Comparison of ENCODE assay signal across 17 cellular contexts in genomic region chr10:46250481-46250880, GRCh38. TPM values are rescaled to one million over a fixed set of nuclear protein-coding genes. Genes with fewer than 3 reads are reported as not detected.
DNase-seq lines count a peak whose midpoint lies in the region; TF ChIP-seq lines count a peak whose summit lies in the region.
"Had no signal": no experiment of that assay in that cellular context is flagged by ENCODE, and none has a peak within 500 bp of the region (broad histone marks: within the 10 kb centered on the region; RNA-seq: fewer than 3 reads in every experiment).

No MANE protein-coding gene starts in this region.

- TF ChIP-seq EP300 in esophagus muscularis mucosa (IDR thresholded peaks at IDR 0.05): no peak

- H3K9me3 ChIP-seq in HEK293 (ENCODE audit: control insufficient read depth, insufficient read depth, low read depth, low read length): no peaks in the 10 kb centered on the region
- no peaks in the 10 kb centered on the region for H3K9me3 ChIP-seq in esophagus muscularis mucosa
- H3K9me3 ChIP-seq: BLaER1 treated with 17β-estradiol and CSF1 and Interleukin-3, amounts not matched to agents 10 nM and 100 nM; HAP-1 had no signal

- POLR2A ChIA-PET in HEK293 (lab: Yijun Ruan, JAX): no interaction called here

- H3K27ac Mint-ChIP-seq in progenitor cell of endocrine pancreas: no peak overlapping the region
- H3K27ac Mint-ChIP-seq: HFFc6 had no signal

- H3K4me3 ChIP-seq in HEK293 (ENCODE audit: low read depth, low read length) (no peak overlapping the region), esophagus muscularis mucosa (no peak overlapping the region), foreskin fibroblast (ENCODE audit: low read depth in 1 of 2, low read length in 2 of 2) (no peak overlapping the region)
- H3K4me3 ChIP-seq: BLaER1 treated with 17β-estradiol and CSF1 and Interleukin-3, amounts not matched to agents 10 nM and 100 nM; HAP-1 had no signal

- H3K4me1 Mint-ChIP-seq in progenitor cell of endocrine pancreas (ENCODE audit: low read depth): peaks cover 1% of the 10 kb centered on the region

- CTCF ChIA-PET in HEK293 (lab: Yijun Ruan, JAX): no interaction called here

- H3K27ac ChIP-seq in HEK293 (ENCODE audit: extremely low read depth, low read depth, low read length) (no peak overlapping the region), esophagus muscularis mucosa (replicated peaks in 1 of 4) (no peak overlapping the region)
- H3K27ac ChIP-seq: BLaER1 treated with 17β-estradiol and CSF1 and Interleukin-3, amounts not matched to agents 10 nM and 100 nM had no signal

- WGBS in esophagus muscularis mucosa: 80% methylated on average over 5 of the region's 5 CpGs

- no peak for TF ChIP-seq POLR2A in esophagus muscularis mucosa (IDR thresholded peaks at IDR 0.05; ENCODE audit: low read depth)

- H3K4me3 Mint-ChIP-seq in progenitor cell of endocrine pancreas (ENCODE audit: low read depth): no peak overlapping the region
- H3K4me3 Mint-ChIP-seq: CD4-positive, CD25-positive, alpha-beta regulatory T cell; HFFc6 had no signal

- no peaks in the 10 kb centered on the region for H3K4me1 ChIP-seq in HEK293 (ENCODE audit: control insufficient read depth, insufficient read depth, low read length)
- peaks cover 0 to under 1% (median 0%) of the 10 kb centered on the region in 4 donors for H3K4me1 ChIP-seq in esophagus muscularis mucosa
- H3K4me1 ChIP-seq: BLaER1 treated with 17β-estradiol and CSF1 and Interleukin-3, amounts not matched to agents 10 nM and 100 nM; HAP-1 had no signal

- no peaks in the 10 kb centered on the region for H3K9me3 Mint-ChIP-seq in progenitor cell of endocrine pancreas (ENCODE audit: low read depth)
- H3K9me3 Mint-ChIP-seq: CD4-positive, CD25-positive, alpha-beta regulatory T cell; HFFc6 had no signal

- no peaks in the 10 kb centered on the region for H3K27me3 ChIP-seq in esophagus muscularis mucosa
- H3K27me3 ChIP-seq: BLaER1 treated with 17β-estradiol and CSF1 and Interleukin-3, amounts not matched to agents 10 nM and 100 nM had no signal

- intact Hi-C loops in esophagus muscularis mucosa (cut with DNase I): no loop called here

- DNase-seq in activated CD8-positive, alpha-beta memory T cell treated with anti-CD3 and anti-CD28 coated beads, Interleukin-2, amount 50 U/mL, for 48 hours: peak; percentile 38
- DNase-seq in activated CD8-positive, alpha-beta memory T cell treated with anti-CD3 and anti-CD28 coated beads, Interleukin-2, amount 50 U/mL, for 4 hours: no peak
- peak; percentile 42 for DNase-seq in esophagus muscularis mucosa (ENCODE audit: extremely low spot score)
- peak; percentile 3 for DNase-seq in progenitor cell of endocrine pancreas (ENCODE audit: low spot score, unreplicated experiment)
- no peak for DNase-seq in foreskin fibroblast
- DNase-seq in COLO668 (lab: John Stamatoyannopoulos, UW; ENCODE audit: unreplicated experiment): no peak
- DNase-seq: 8988T; AML-193; CD4-positive, CD25-positive, alpha-beta regulatory T cell; DMS 273 treated with DMSO at 0.1 percent for 48 hours; HFFc6 had no signal

- TF ChIP-seq CTCF in HEK293 (tag by site-specific recombination; IDR thresholded peaks at IDR 0.05) (no peak), esophagus muscularis mucosa (IDR thresholded peaks at IDR 0.05) (no peak), progenitor cell of endocrine pancreas (IDR thresholded peaks at IDR 0.05; ENCODE audit: unreplicated experiment) (no peak), foreskin fibroblast (IDR thresholded peaks at IDR 0.05; ENCODE audit: low read depth, low read length) (no peak)

- H3K36me3 Mint-ChIP-seq in progenitor cell of endocrine pancreas (ENCODE audit: insufficient read depth): no peaks in the 10 kb centered on the region

- H3K36me3 ChIP-seq in HEK293 (ENCODE audit: control insufficient read depth in 2 of 2, insufficient read depth in 1 of 2, low read length in 2 of 2) (no peaks in the 10 kb centered on the region), esophagus muscularis mucosa (no peaks in the 10 kb centered on the region)
- H3K36me3 ChIP-seq: HAP-1 had no signal

- peaks cover 11% of the 10 kb centered on the region for H3K27me3 Mint-ChIP-seq in progenitor cell of endocrine pancreas
- H3K27me3 Mint-ChIP-seq: CD4-positive, CD25-positive, alpha-beta regulatory T cell had no signal

TF ChIP-seq in HEK293, 187 proteins besides CTCF, POLR2A, EP300 and RAD21:
- TF ChIP-seq ZNF132 (tag by site-specific recombination; IDR thresholded peaks at IDR 0.05; ENCODE audit: borderline replicate concordance) (no peak), ATF2 (tag by site-specific recombination; IDR thresholded peaks at IDR 0.05; ENCODE audit: low read depth) (peak; percentile 65), ZFHX2 (tag by site-specific recombination; conservative IDR thresholded peaks at IDR 0.05) (peak; percentile 40; the same call in 1 of the 2 replicates), ZNF335 (tag by site-specific recombination; conservative IDR thresholded peaks at IDR 0.05) (0 out of 2 replicates have a peak, but pooled peaks have one; percentile 12), EGR2 (tag by site-specific recombination; IDR thresholded peaks at IDR 0.05; ENCODE audit: low read depth) (peak; percentile 83)

RNA-seq across cellular contexts. Expression of gene ANTXRL, which starts 36.3 kb away (rescaled TPM):
- total RNA-seq in esophagus muscularis mucosa (not detected), progenitor cell of endocrine pancreas (not detected in 2 replicates)
- total RNA-seq: Calu3; CD4-positive, CD25-positive, alpha-beta regulatory T cell; Daoy; H1; HFFc6 had no signal

Comparison
In these comparisons a context has a peak if more than half of its experiments do, and no peak if none do; other contexts are left out.
1. DNase-seq: peak in activated CD8-positive, alpha-beta memory T cell treated with anti-CD3 and anti-CD28 coated beads, Interleukin-2, amount 50 U/mL, for 48 hours (single experiment), esophagus muscularis mucosa (single experiment) and progenitor cell of endocrine pancreas (single experiment); none in activated CD8-positive, alpha-beta memory T cell treated with anti-CD3 and anti-CD28 coated beads, Interleukin-2, amount 50 U/mL, for 4 hours (single experiment), foreskin fibroblast (0 of 2) and COLO668 (single experiment).